ENCODE assay signal across 1 cellular context in genomic region chr6:165850434-165851019, GRCh38.
TF ChIP-seq lines count a peak whose summit lies in the region.

No MANE protein-coding gene starts in this region.

TF ChIP-seq in HepG2, 621 proteins besides CTCF, POLR2A, EP300 and RAD21 (continued from another document):
- TF ChIP-seq ZNF407 (CRISPR knock-in tag; IDR thresholded peaks at IDR 0.05; ENCODE audit: not compliant biosample characterization) (no peak), SMC3 (IDR thresholded peaks at IDR 0.05; ENCODE audit: low read length) (peak; percentile 72), ZNF331 (CRISPR knock-in tag; IDR thresholded peaks at IDR 0.05) (0 out of 2 replicates have a peak, but pooled peaks have one; percentile 30), KDM2A (CRISPR knock-in tag; IDR thresholded peaks at IDR 0.05; ENCODE audit: borderline replicate concordance, low read depth) (peak; percentile 75; the same call in 1 of the 2 replicates)
